8 cellular contexts compared by ENCODE assay signal in genomic region chr2:9139491-9140443, GRCh38.
DNase-seq lines count a peak whose midpoint lies in the region; ATAC-seq and TF ChIP-seq lines count a peak whose summit lies in the region.

No MANE protein-coding gene starts in this region.

- peak; percentile 44 for ATAC-seq in PC-3

- no TSS peak for BruUV-seq in PC-3 (replicated peaks; lab: Mats Ljungman, UMichigan)

- TF ChIP-seq CTCF in PC-3 (conservative IDR thresholded peaks at IDR 0.05; ENCODE audit: low read depth, low read length) (peak; percentile 96), foreskin fibroblast (IDR thresholded peaks at IDR 0.05; ENCODE audit: low read depth, low read length) (peak; percentile 84), type B pancreatic cell (conservative IDR thresholded peaks at IDR 0.05) (peak; percentile 89)

- no peak overlapping the region for H3K4me3 Mint-ChIP-seq in activated T-helper 1 cell treated with anti-CD3 and anti-CD28 coated beads, Interleukin-12 subunit alpha, Interleukin-12 subunit beta, Interleukin-2, Interleukin-4 antibody, amounts not matched to agents 30 ng/mL and 10 ng/mL and 1 ng/mL, durations not matched to agents 14 hours and 24 hours and 36 hours
- H3K4me3 Mint-ChIP-seq in type B pancreatic cell: peak overlapping the region; percentile 37

- no peak overlapping the region for H3K4me3 ChIP-seq in PC-3 (ENCODE audit: low read length)
- no peak overlapping the region for H3K4me3 ChIP-seq in foreskin fibroblast (ENCODE audit: low read depth in 1 of 2, low read length in 2 of 2)

- no peak overlapping the region for H3K9ac ChIP-seq in PC-3 (ENCODE audit: low read length)

- H3K27me3 ChIP-seq in PC-3 (ENCODE audit: low read length): no peaks in the 10 kb centered on the region

- H3F3A ChIP-seq in PC-3 (ENCODE audit: low read length, unreplicated experiment): no peaks in the 10 kb centered on the region

- intact Hi-C loops in PC-3 (cut with micrococcal nuclease): loop anchor here (1.0 kb wide), 1 partner anchor 266 kb away; no protein-coding TSS in a partner anchor
- intact Hi-C loops in activated T-helper 1 cell treated with anti-CD3 and anti-CD28 coated beads, Interleukin-12 subunit alpha, Interleukin-12 subunit beta, Interleukin-2, Interleukin-4 antibody, amounts not matched to agents 30 ng/mL and 10 ng/mL and 1 ng/mL, durations not matched to agents 14 hours and 24 hours and 36 hours (cut with micrococcal nuclease): loop anchor here (1.0 to 5.0 kb wide), 3 partner anchors 233 to 283 kb away; partner anchors contain the start of genes CPSF3 and ITGB1BP1

- no peaks in the 10 kb centered on the region for H3K9me3 Mint-ChIP-seq in activated T-helper 1 cell treated with anti-CD3 and anti-CD28 coated beads, Interleukin-12 subunit alpha, Interleukin-12 subunit beta, Interleukin-2, Interleukin-4 antibody, amounts not matched to agents 30 ng/mL and 10 ng/mL and 1 ng/mL, durations not matched to agents 14 hours and 24 hours and 36 hours
- no peaks in the 10 kb centered on the region for H3K9me3 Mint-ChIP-seq in type B pancreatic cell

- no peaks in the 10 kb centered on the region for H3K36me3 ChIP-seq in PC-3 (ENCODE audit: low read depth, low read length)

- H3K4me1 Mint-ChIP-seq in activated T-helper 1 cell treated with anti-CD3 and anti-CD28 coated beads, Interleukin-12 subunit alpha, Interleukin-12 subunit beta, Interleukin-2, Interleukin-4 antibody, amounts not matched to agents 30 ng/mL and 10 ng/mL and 1 ng/mL, durations not matched to agents 14 hours and 24 hours and 36 hours (ENCODE audit: low read depth): peaks cover 6% of the 10 kb centered on the region
- peaks cover 34% of the 10 kb centered on the region for H3K4me1 Mint-ChIP-seq in type B pancreatic cell (ENCODE audit: unreplicated experiment)

- peaks cover 14% of the 10 kb centered on the region for H3K4me1 ChIP-seq in PC-3 (ENCODE audit: insufficient read depth, low read length)

- no peaks in the 10 kb centered on the region for H3K9me2 ChIP-seq in PC-3 (replicated peaks; ENCODE audit: low read length)

- POLR2A ChIA-PET in PC-3 (lab: Charles Lee; ENCODE audit: unreplicated experiment): interaction anchor here (0.5 to 0.6 kb wide), 2 partner anchors 25 to 808 kb away, joined by 4 to 5 read pairs; no protein-coding TSS in a partner anchor

- H4K20me1 ChIP-seq in PC-3 (ENCODE audit: low read length): no peaks in the 10 kb centered on the region

- H3K27ac Mint-ChIP-seq in activated T-helper 1 cell treated with anti-CD3 and anti-CD28 coated beads, Interleukin-12 subunit alpha, Interleukin-12 subunit beta, Interleukin-2, Interleukin-4 antibody, amounts not matched to agents 30 ng/mL and 10 ng/mL and 1 ng/mL, durations not matched to agents 14 hours and 24 hours and 36 hours: no peak overlapping the region
- peak overlapping the region; percentile 63 for H3K27ac Mint-ChIP-seq in type B pancreatic cell

- DNase-seq in DMS153 treated with DMSO at 0.1 percent for 48 hours (lab: John Stamatoyannopoulos, UW; ENCODE audit: unreplicated experiment) (peak; percentile 16), DMS153 (lab: John Stamatoyannopoulos, UW) (no peak), HuH-7 (ENCODE audit: low spot score) (peak; percentile 77), PC-3 (peak; percentile 80), foreskin fibroblast (peak; percentile 32 to 81), occipital lobe (lab: John Stamatoyannopoulos, UW) (peak; percentile 47), type B pancreatic cell (ENCODE audit: extremely low spot score, unreplicated experiment) (peak; percentile 91)
- DNase-seq in activated T-helper 1 cell treated with anti-CD3 and anti-CD28 coated beads, Interleukin-12 subunit alpha, Interleukin-12 subunit beta, Interleukin-2, Interleukin-4 antibody, amounts not matched to agents 30 ng/mL and 10 ng/mL and 1 ng/mL, durations not matched to agents 14 hours and 24 hours and 36 hours (ENCODE audit: low spot score): peak; percentile 45

- H3K79me2 ChIP-seq in PC-3 (ENCODE audit: low read length): no peaks in the 10 kb centered on the region

- peak overlapping the region; percentile 60; the same call in 1 of the 2 replicates for H2AFZ ChIP-seq in PC-3 (ENCODE audit: low read length)

- H3K27me3 Mint-ChIP-seq in activated T-helper 1 cell treated with anti-CD3 and anti-CD28 coated beads, Interleukin-12 subunit alpha, Interleukin-12 subunit beta, Interleukin-2, Interleukin-4 antibody, amounts not matched to agents 30 ng/mL and 10 ng/mL and 1 ng/mL, durations not matched to agents 14 hours and 24 hours and 36 hours (ENCODE audit: insufficient read depth): peaks cover 15% of the 10 kb centered on the region
- H3K27me3 Mint-ChIP-seq in type B pancreatic cell: peaks cover 3% of the 10 kb centered on the region

- no peaks in the 10 kb centered on the region for H3K9me3 ChIP-seq in PC-3 (ENCODE audit: low read length)

- H3K4me2 ChIP-seq in PC-3 (ENCODE audit: low read length): no peak overlapping the region; the same call in 1 of the 2 replicates

- no peak overlapping the region for H3K27ac ChIP-seq in PC-3 (ENCODE audit: low read length)

- CTCF ChIA-PET in PC-3 (lab: Charles Lee): interaction anchor here (0.5 to 1.0 kb wide), 5 partner anchors 28 to 266 kb away, joined by 3 to 5 read pairs (median 3); partner anchors contain the start of gene MBOAT2

- H3K36me3 Mint-ChIP-seq in activated T-helper 1 cell treated with anti-CD3 and anti-CD28 coated beads, Interleukin-12 subunit alpha, Interleukin-12 subunit beta, Interleukin-2, Interleukin-4 antibody, amounts not matched to agents 30 ng/mL and 10 ng/mL and 1 ng/mL, durations not matched to agents 14 hours and 24 hours and 36 hours (ENCODE audit: low read depth): no peaks in the 10 kb centered on the region
- no peaks in the 10 kb centered on the region for H3K36me3 Mint-ChIP-seq in type B pancreatic cell
